Comparison of ENCODE assay signal across 12 cellular contexts in genomic region chr17:40023590-40024292, GRCh38. TPM values are rescaled to one million over a fixed set of nuclear protein-coding genes. Genes with fewer than 3 reads are reported as not detected.
DNase-seq lines count a peak whose midpoint lies in the region; ATAC-seq and TF ChIP-seq lines count a peak whose summit lies in the region.
"Had no signal": no experiment of that assay in that cellular context is flagged by ENCODE, and none has a peak within 500 bp of the region (broad histone marks: within the 10 kb centered on the region; RNA-seq: fewer than 3 reads in every experiment).

No MANE protein-coding gene starts in this region.

- whole genome bisulfite sequencing in gastroesophageal sphincter (ENCODE audit: low coverage in 1 of 2), 2 donors, result 41 to 100% methylated on average over 1 to 8 of the region's 10 CpGs

- H3K4me1 Mint-ChIP-seq in activated CD8-positive, alpha-beta memory T cell treated with anti-CD3 and anti-CD28 coated beads, Interleukin-2, amount 10 ng/mL, durations not matched to agents 7 days and 5 days, result peaks cover 23% of the 10 kb centered on the region

- DNase-seq in EL (peak; percentile 50), PC-3 (peak; percentile 82), pulmonary artery endothelial cell (ENCODE audit: low read depth, low spot score) (peak; percentile 71), HCEC 1CT (no peak)
- DNase-seq in activated CD4-positive, alpha-beta T cell treated with anti-CD3 and anti-CD28 coated beads, Interleukin-2, amount 50 U/mL, for 4 hours, result no peak
- no peak for DNase-seq in activated CD8-positive, alpha-beta memory T cell treated with anti-CD3 and anti-CD28 coated beads, Interleukin-2, amount 10 ng/mL, durations not matched to agents 7 days and 5 days
- DNase-seq: activated CD8-positive, alpha-beta memory T cell treated with anti-CD3 and anti-CD28 coated beads, Interleukin-2, amount 50 U/mL, for 4 hours; Karpas-422; NCI-H2227 treated with DMSO at 0.1 percent for 48 hours had no signal

- peaks cover 12% of the 10 kb centered on the region for H3K36me3 ChIP-seq in PC-3 (ENCODE audit: low read depth, low read length)
- peaks cover 0 to 90% of the 10 kb centered on the region in 2 donors for H3K36me3 ChIP-seq in gastroesophageal sphincter

- CTCF ChIA-PET in PC-3 (lab: Charles Lee), result no interaction called here
- CTCF ChIA-PET in activated CD8-positive, alpha-beta memory T cell treated with anti-CD3 and anti-CD28 coated beads, Interleukin-2, amount 10 ng/mL, durations not matched to agents 7 days and 5 days (lab: Charles Lee), result interaction anchor here (0.7 to 2.9 kb wide), 3 partner anchors 10 to 62 kb away, joined by 3 to 11 read pairs (median 5); no protein-coding TSS in a partner anchor

- no peaks in the 10 kb centered on the region for H3K9me3 Mint-ChIP-seq in activated CD8-positive, alpha-beta memory T cell treated with anti-CD3 and anti-CD28 coated beads, Interleukin-2, amount 10 ng/mL, durations not matched to agents 7 days and 5 days (ENCODE audit: low read depth)

- no peak for TF ChIP-seq POLR2A in gastroesophageal sphincter (IDR thresholded peaks at IDR 0.05)

- H3K4me3 Mint-ChIP-seq in activated CD8-positive, alpha-beta memory T cell treated with anti-CD3 and anti-CD28 coated beads, Interleukin-2, amount 10 ng/mL, durations not matched to agents 7 days and 5 days, result no peak overlapping the region

- H3K36me3 Mint-ChIP-seq in activated CD8-positive, alpha-beta memory T cell treated with anti-CD3 and anti-CD28 coated beads, Interleukin-2, amount 10 ng/mL, durations not matched to agents 7 days and 5 days, result peaks cover 19% of the 10 kb centered on the region

- no peak overlapping the region for H2AFZ ChIP-seq in PC-3 (ENCODE audit: low read length)

- H3K79me2 ChIP-seq in PC-3 (ENCODE audit: low read length), result no peaks in the 10 kb centered on the region

- H3K27me3 Mint-ChIP-seq in activated CD8-positive, alpha-beta memory T cell treated with anti-CD3 and anti-CD28 coated beads, Interleukin-2, amount 10 ng/mL, durations not matched to agents 7 days and 5 days, result no peaks in the 10 kb centered on the region

- peak overlapping the region; percentile 17; the same call in 1 of the 2 replicates for H3K4me3 ChIP-seq in PC-3 (ENCODE audit: low read length)
- no peak overlapping the region for H3K4me3 ChIP-seq in gastroesophageal sphincter

- H3K27ac Mint-ChIP-seq in activated CD8-positive, alpha-beta memory T cell treated with anti-CD3 and anti-CD28 coated beads, Interleukin-2, amount 10 ng/mL, durations not matched to agents 7 days and 5 days, result no peak overlapping the region

- no TSS peak for BruUV-seq in PC-3 (replicated peaks; lab: Mats Ljungman, UMichigan)

- intact Hi-C loops in PC-3 (cut with micrococcal nuclease), result loop anchor here (5.0 kb wide), 1 partner anchor 89 kb away; no protein-coding TSS in a partner anchor

- POLR2A ChIA-PET in PC-3 (lab: Charles Lee; ENCODE audit: unreplicated experiment), result interaction anchor here (0.7 kb wide), 1 partner anchor 89 kb away, joined by 3 read pairs; no protein-coding TSS in a partner anchor

- TF ChIP-seq CTCF in PC-3 (conservative IDR thresholded peaks at IDR 0.05; ENCODE audit: low read depth, low read length) (no peak), gastroesophageal sphincter (IDR thresholded peaks at IDR 0.05) (no peak)

- peak overlapping the region; percentile 72 for H3K9ac ChIP-seq in PC-3 (ENCODE audit: low read length)

- H3F3A ChIP-seq in PC-3 (ENCODE audit: low read length, unreplicated experiment), result peaks cover 10% of the 10 kb centered on the region

- peak overlapping the region; percentile 79 for H3K4me2 ChIP-seq in PC-3 (ENCODE audit: low read length)

- TF ChIP-seq EP300 in gastroesophageal sphincter (IDR thresholded peaks at IDR 0.05), result no peak

- H3K9me2 ChIP-seq in PC-3 (replicated peaks; ENCODE audit: low read length), result no peaks in the 10 kb centered on the region

- H3K4me1 ChIP-seq in PC-3 (ENCODE audit: insufficient read depth, low read length), result peaks cover 75% of the 10 kb centered on the region
- H3K4me1 ChIP-seq in gastroesophageal sphincter, result peaks cover 0 to 75% (median 43%) of the 10 kb centered on the region in 3 donors

- peak overlapping the region; percentile 97 for H3K27ac ChIP-seq in PC-3 (ENCODE audit: low read length)
- peak overlapping the region in 3 of 4 donors; percentile 2 to 50 (median 48) for H3K27ac ChIP-seq in gastroesophageal sphincter

- H4K20me1 ChIP-seq in PC-3 (ENCODE audit: low read length), result no peaks in the 10 kb centered on the region

- H3K9me3 ChIP-seq in PC-3 (ENCODE audit: low read length) (no peaks in the 10 kb centered on the region), gastroesophageal sphincter (no peaks in the 10 kb centered on the region)

- H3K27me3 ChIP-seq in PC-3 (ENCODE audit: low read length), result no peaks in the 10 kb centered on the region
- no peaks in the 10 kb centered on the region for H3K27me3 ChIP-seq in gastroesophageal sphincter

- ATAC-seq in PC-3, result peak; percentile 16
- ATAC-seq in gastroesophageal sphincter, result peak; percentile 24
- ATAC-seq in activated CD8-positive, alpha-beta memory T cell treated with anti-CD3 and anti-CD28 coated beads, Interleukin-2, amount 10 ng/mL, durations not matched to agents 7 days and 5 days, result no peak
- no peak for ATAC-seq in GM21526 (IDR thresholded peaks at IDR 0.05; ENCODE audit: low FRiP score, unreplicated experiment)
- ATAC-seq: HCT116 had no signal

RNA-seq across cellular contexts. Expression of gene CSF3, which starts 8.5 kb away (rescaled TPM):
- total RNA-seq in PC-3 (2014; rRNA removed) (4.0 and 4.3 TPM in 2 replicates), gastroesophageal sphincter (1 to 10 TPM in 1 of 4 donors, not detected in 3; 9.3 TPM), pulmonary artery endothelial cell (0.92 and 1.8 TPM in 2 replicates)
- total RNA-seq in activated CD8-positive, alpha-beta memory T cell treated with anti-CD3 and anti-CD28 coated beads, Interleukin-2, amount 10 ng/mL, durations not matched to agents 7 days and 5 days, result not detected

RNA-seq across cellular contexts. Expression of gene MED24, which starts 30.5 kb away (rescaled TPM):
- total RNA-seq in PC-3 (2014; rRNA removed) (73.0 and 78.7 TPM in 2 replicates), gastroesophageal sphincter (10 to 100 TPM; 42.1 to 57.9 (median 50.3) TPM), pulmonary artery endothelial cell (38.7 and 71.2 TPM in 2 replicates)
- 100 to 1,000 TPM in 1 of 2 experiments, 10 to 100 TPM in 1; 98.0 to 107 TPM for total RNA-seq in activated CD8-positive, alpha-beta memory T cell treated with anti-CD3 and anti-CD28 coated beads, Interleukin-2, amount 10 ng/mL, durations not matched to agents 7 days and 5 days

RNA-seq across cellular contexts. Expression of gene THRA, which starts 39.0 kb away (rescaled TPM):
- total RNA-seq in PC-3 (2014; rRNA removed) (6.6 and 11.2 TPM in 2 replicates), gastroesophageal sphincter (100 to 1,000 TPM in 2 of 4 donors, 10 to 100 TPM in 2; 84.8 to 133 (median 102) TPM), pulmonary artery endothelial cell (14.2 and 26.4 TPM in 2 replicates)
- total RNA-seq in activated CD8-positive, alpha-beta memory T cell treated with anti-CD3 and anti-CD28 coated beads, Interleukin-2, amount 10 ng/mL, durations not matched to agents 7 days and 5 days, result 1 to 10 TPM; 5.9 to 8.3 TPM

RNA-seq across cellular contexts. Expression of gene PSMD3, which starts 43.1 kb away (rescaled TPM):
- total RNA-seq in PC-3 (2014; rRNA removed) (267 and 338 TPM in 2 replicates), gastroesophageal sphincter (100 to 1,000 TPM in 1 of 4 donors, 10 to 100 TPM in 3; 65.1 to 105 (median 78.8) TPM), pulmonary artery endothelial cell (138 and 151 TPM in 2 replicates)
- total RNA-seq in activated CD8-positive, alpha-beta memory T cell treated with anti-CD3 and anti-CD28 coated beads, Interleukin-2, amount 10 ng/mL, durations not matched to agents 7 days and 5 days, result 100 to 1,000 TPM; 106 to 138 TPM

Comparison
In these comparisons a context has a peak if more than half of its experiments do, and no peak if none do; other contexts are left out.
1. DNase-seq: peak in EL (single experiment), PC-3 (single experiment) and pulmonary artery endothelial cell (single experiment); none in activated CD4-positive, alpha-beta T cell treated with anti-CD3 and anti-CD28 coated beads, Interleukin-2, amount 50 U/mL, for 4 hours (0 of 2), activated CD8-positive, alpha-beta memory T cell treated with anti-CD3 and anti-CD28 coated beads, Interleukin-2, amount 10 ng/mL, durations not matched to agents 7 days and 5 days (single experiment) and HCEC 1CT (single experiment).
2. ATAC-seq: peak in PC-3 (single experiment) and gastroesophageal sphincter (single experiment); none in activated CD8-positive, alpha-beta memory T cell treated with anti-CD3 and anti-CD28 coated beads, Interleukin-2, amount 10 ng/mL, durations not matched to agents 7 days and 5 days (single experiment) and GM21526 (single experiment).